22 cellular contexts compared by ENCODE assay signal in genomic region chr9:29440449-29440848, GRCh38.
"Had no signal": no experiment of that assay in that cellular context is flagged by ENCODE, and none has a peak within 500 bp of the region (broad histone marks: within the 10 kb centered on the region; RNA-seq: fewer than 3 reads in every experiment).

No MANE protein-coding gene starts in this region.

- DNase-seq: colonic mucosa; effector CD8-positive, alpha-beta T cell; esophagus squamous epithelium; gastrocnemius medialis; head of caudate nucleus; left ventricle myocardium superior; lower lobe of right lung; nucleus accumbens; sigmoid colon; spleen; stimulated activated naive B cell treated with anti-CD40 and anti-IgM and Interleukin-4, amounts not matched to agents 10 μg/mL and 1 μg/mL and 100 μg/mL, for 72 hours; upper lobe of right lung; uterus had no signal

- H3K9me3 ChIP-seq: colonic mucosa, esophagus squamous epithelium, gastrocnemius medialis, lower lobe of right lung, prostate gland, right atrium auricular region, sigmoid colon, spleen, thoracic aorta, tibial nerve, upper lobe of right lung, uterus had no signal

- H3K27me3 ChIP-seq: colonic mucosa, esophagus squamous epithelium, gastrocnemius medialis, right atrium auricular region, sigmoid colon, spleen, tibial nerve, upper lobe of right lung, uterus had no signal

- H3K36me3 Mint-ChIP-seq: memory B cell; stimulated activated naive B cell treated with anti-CD40 and anti-IgM and Interleukin-4, amounts not matched to agents 10 μg/mL and 1 μg/mL and 100 μg/mL, for 72 hours had no signal

- H3K9me3 Mint-ChIP-seq: dendritic cell treated with granulocyte-macrophage colony-stimulating factor and Interleukin-4, amounts not matched to agents 40 ng/mL and 50 ng/mL, for 4 days; nephron; stimulated activated naive CD8-positive, alpha-beta T cell treated with anti-CD3 and anti-CD28 coated beads, Interleukin-15, Interleukin-2, amounts not matched to agents 100 ng/mL and 50 ng/mL, for 24 hours had no signal

- H3K27ac Mint-ChIP-seq: dendritic cell treated with granulocyte-macrophage colony-stimulating factor and Interleukin-4, amounts not matched to agents 40 ng/mL and 50 ng/mL, for 4 days; memory B cell; nephron; stimulated activated naive B cell treated with anti-CD40 and anti-IgM and Interleukin-4, amounts not matched to agents 10 μg/mL and 1 μg/mL and 100 μg/mL, for 72 hours; stimulated activated naive CD8-positive, alpha-beta T cell treated with anti-CD3 and anti-CD28 coated beads, Interleukin-15, Interleukin-2, amounts not matched to agents 100 ng/mL and 50 ng/mL, for 24 hours had no signal

- ATAC-seq: gastrocnemius medialis, left ventricle myocardium superior, lower lobe of right lung, upper lobe of right lung had no signal

- H3K27ac ChIP-seq: colonic mucosa, esophagus squamous epithelium, gastrocnemius medialis, lower lobe of right lung, prostate gland, right atrium auricular region, sigmoid colon, spleen, thoracic aorta, tibial nerve, upper lobe of right lung, uterus had no signal

- H3K4me3 ChIP-seq: colonic mucosa, esophagus squamous epithelium, gastrocnemius medialis, lower lobe of right lung, prostate gland, right atrium auricular region, sigmoid colon, spleen, thoracic aorta, tibial nerve, upper lobe of right lung, uterus had no signal

- H3K4me1 Mint-ChIP-seq: central memory CD8-positive, alpha-beta T cell; memory B cell; stimulated activated naive B cell treated with anti-CD40 and anti-IgM and Interleukin-4, amounts not matched to agents 10 μg/mL and 1 μg/mL and 100 μg/mL, for 72 hours had no signal

- H3K4me3 Mint-ChIP-seq: central memory CD8-positive, alpha-beta T cell; dendritic cell treated with granulocyte-macrophage colony-stimulating factor and Interleukin-4, amounts not matched to agents 40 ng/mL and 50 ng/mL, for 4 days; memory B cell; nephron; stimulated activated naive B cell treated with anti-CD40 and anti-IgM and Interleukin-4, amounts not matched to agents 10 μg/mL and 1 μg/mL and 100 μg/mL, for 72 hours; stimulated activated naive CD8-positive, alpha-beta T cell treated with anti-CD3 and anti-CD28 coated beads, Interleukin-15, Interleukin-2, amounts not matched to agents 100 ng/mL and 50 ng/mL, for 24 hours had no signal

- H3K27me3 Mint-ChIP-seq: central memory CD8-positive, alpha-beta T cell; dendritic cell treated with granulocyte-macrophage colony-stimulating factor and Interleukin-4, amounts not matched to agents 40 ng/mL and 50 ng/mL, for 4 days; memory B cell; stimulated activated naive B cell treated with anti-CD40 and anti-IgM and Interleukin-4, amounts not matched to agents 10 μg/mL and 1 μg/mL and 100 μg/mL, for 72 hours; stimulated activated naive CD8-positive, alpha-beta T cell treated with anti-CD3 and anti-CD28 coated beads, Interleukin-15, Interleukin-2, amounts not matched to agents 100 ng/mL and 50 ng/mL, for 24 hours had no signal

- H3K36me3 ChIP-seq: colonic mucosa, esophagus squamous epithelium, gastrocnemius medialis, lower lobe of right lung, prostate gland, right atrium auricular region, sigmoid colon, spleen, thoracic aorta, tibial nerve, upper lobe of right lung, uterus had no signal

- H3K4me1 ChIP-seq: colonic mucosa, esophagus squamous epithelium, gastrocnemius medialis, lower lobe of right lung, prostate gland, right atrium auricular region, sigmoid colon, spleen, tibial nerve, upper lobe of right lung, uterus had no signal
